Comparison of ENCODE assay signal across 28 cellular contexts in genomic region chr13:36370108-36370429, GRCh38. TPM values are rescaled to one million over a fixed set of nuclear protein-coding genes. Genes with fewer than 3 reads are reported as not detected.
DNase-seq lines count a peak whose midpoint lies in the region; ATAC-seq and TF ChIP-seq lines count a peak whose summit lies in the region.
"Had no signal": no experiment of that assay in that cellular context is flagged by ENCODE, and none has a peak within 500 bp of the region (broad histone marks: within the 10 kb centered on the region; RNA-seq: fewer than 3 reads in every experiment).

No MANE protein-coding gene starts in this region.

- H3K36me3 Mint-ChIP-seq in chondrocyte (ENCODE audit: low read depth), result peaks cover 11% of the 10 kb centered on the region
- no peaks in the 10 kb centered on the region for H3K36me3 Mint-ChIP-seq in T-cell

- H3K4me3 ChIP-seq in BLaER1, result no peak overlapping the region
- H3K4me3 ChIP-seq: A549, mucosa of descending colon, upper lobe of right lung had no signal

- peaks cover 19% of the 10 kb centered on the region for H3K4me1 Mint-ChIP-seq in chondrocyte (ENCODE audit: low read depth)
- H3K4me1 Mint-ChIP-seq in T-cell, result no peaks in the 10 kb centered on the region
- H3K4me1 Mint-ChIP-seq: neural crest cell had no signal

- CTCF ChIA-PET in T-cell (lab: Charles Lee), result interaction anchor here in 1 of 2 donors (0.5 kb wide), 1 partner anchor 52 kb away, joined by 4 read pairs; no protein-coding TSS in a partner anchor

- H3K9me3 ChIP-seq in BLaER1, result no peaks in the 10 kb centered on the region
- H3K9me3 ChIP-seq: A549, mucosa of descending colon, upper lobe of right lung had no signal

- H3K4me3 Mint-ChIP-seq in chondrocyte (ENCODE audit: unreplicated experiment) (no peak overlapping the region), T-cell (no peak overlapping the region)
- H3K4me3 Mint-ChIP-seq: H9, neural crest cell had no signal

- no peak for TF ChIP-seq CTCF in chondrocyte (IDR thresholded peaks at IDR 0.05)

- H3K27ac ChIP-seq in BLaER1, result no peak overlapping the region
- H3K27ac ChIP-seq: A549, upper lobe of right lung, VCaP had no signal

- no peaks in the 10 kb centered on the region for H3K36me3 ChIP-seq in BLaER1
- H3K36me3 ChIP-seq: upper lobe of right lung had no signal

- intact Hi-C loops in posterior cingulate gyrus (cut with DNase I), result no loop called here

- POLR2A ChIA-PET in T-cell (lab: Charles Lee), result interaction anchor here in 1 of 2 donors (0.7 kb wide), 1 partner anchor 101 kb away, joined by 3 read pairs; no protein-coding TSS in a partner anchor

- no peak for ATAC-seq in T-cell (replicated peaks in 1 of 4)
- no peak for ATAC-seq in GM21381 (IDR thresholded peaks at IDR 0.05; ENCODE audit: unreplicated experiment)
- ATAC-seq: A549, HepG2, mucosa of descending colon, SK-N-SH treated with all-trans-retinoic acid at 6 μM for 48 hours, upper lobe of right lung had no signal

- H3K27ac Mint-ChIP-seq in chondrocyte (ENCODE audit: unreplicated experiment), result peak overlapping the region; percentile 29
- no peak overlapping the region for H3K27ac Mint-ChIP-seq in T-cell
- H3K27ac Mint-ChIP-seq: H9 had no signal

- no peak for DNase-seq in chondrocyte (ENCODE audit: low spot score)
- peak; percentile 75 to 83 for DNase-seq in hippocampal formation (lab: John Stamatoyannopoulos, UW)
- peak; percentile 53 to 95 (median 72) for DNase-seq in posterior cingulate gyrus
- DNase-seq in NCI-H510A (lab: John Stamatoyannopoulos, UW), result no peak
- DNase-seq in T-cell, result no peak
- DNase-seq in NCI-H2107 treated with DMSO at 0.1 percent for 48 hours (lab: John Stamatoyannopoulos, UW; ENCODE audit: unreplicated experiment), result no peak
- DNase-seq: activated CD4-positive, alpha-beta T cell treated with anti-CD3 and anti-CD28 coated beads for 48 hours; activated naive CD4-positive, alpha-beta T cell treated with Interleukin-2 at 50 U/mL for 16 hours; activated T-cell treated with anti-CD3 and anti-CD28 coated beads, Interleukin-2, amount 50 U/mL, for 48 hours; aorta; Calu3; central memory CD4-positive, alpha-beta T cell; H9; Kasumi-1; mucosa of descending colon; NCI-H226; NCI-H774; RPMI8226; small intestine; stimulated activated CD4-positive, alpha-beta T cell treated with anti-CD3 and anti-CD28 coated beads, Interleukin-1b, Interleukin-23, amount 100 ng/mL, for 48 hours; upper lobe of right lung had no signal

- peak overlapping the region; percentile 7; the same call in 1 of the 2 replicates for H3K4me2 ChIP-seq in BLaER1
- H3K4me2 ChIP-seq: A549 had no signal

- no peak overlapping the region for H3K9ac ChIP-seq in BLaER1

- H3K4me1 ChIP-seq in BLaER1, result peaks cover 9% of the 10 kb centered on the region; the same call in 1 of the 2 replicates
- H3K4me1 ChIP-seq: A549 had no signal

- H3K27me3 Mint-ChIP-seq in chondrocyte (ENCODE audit: low read depth) (no peaks in the 10 kb centered on the region), T-cell (peaks cover 0 to 1% of the 10 kb centered on the region in 2 donors)

- H4K20me1 ChIP-seq in BLaER1, result no peaks in the 10 kb centered on the region

- H3K9me3 Mint-ChIP-seq in chondrocyte (ENCODE audit: low read depth) (no peaks in the 10 kb centered on the region), T-cell (no peaks in the 10 kb centered on the region)

- no peaks in the 10 kb centered on the region for H3K27me3 ChIP-seq in BLaER1
- H3K27me3 ChIP-seq: upper lobe of right lung had no signal

RNA-seq across cellular contexts. Expression of gene SPART, which starts 23.9 kb away (rescaled TPM):
- total RNA-seq in chondrocyte (93.6 to 97.1 TPM (median 95.6 TPM) in 3 replicates), T-cell (10 to 100 TPM; 20.2 to 33.3 (median 28.8) TPM)
- total RNA-seq: Calu3 had no signal

Comparison
In these comparisons a context has a peak if more than half of its experiments do, and no peak if none do; other contexts are left out.
1. DNase-seq: peak in hippocampal formation (2 of 2) and posterior cingulate gyrus (10 of 10); none in chondrocyte (single experiment), NCI-H510A (single experiment), T-cell (0 of 34) and NCI-H2107 treated with DMSO at 0.1 percent for 48 hours (single experiment).